31 cellular contexts compared by ENCODE assay signal in the genomic region with DNA sequence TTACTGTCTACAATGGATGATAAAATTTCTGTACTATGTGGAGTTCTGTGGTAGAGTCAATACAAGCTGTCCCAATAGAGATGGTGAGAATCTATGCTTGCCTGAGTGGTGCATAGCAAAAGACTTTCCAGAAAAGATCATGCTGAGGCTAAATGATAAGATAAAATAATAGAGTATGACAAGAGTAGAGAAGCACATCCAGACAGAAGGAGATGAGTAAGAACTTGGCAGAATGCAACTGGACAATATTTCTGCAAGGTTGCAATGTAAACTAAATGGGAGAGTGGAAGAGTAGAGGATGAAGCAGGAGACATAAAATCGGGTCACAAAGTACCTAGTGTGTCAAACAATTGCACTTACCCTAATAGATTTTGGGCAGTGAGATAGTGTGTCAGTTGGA.
"Had no signal": no experiment of that assay in that cellular context is flagged by ENCODE, and none has a peak within 500 bp of the region (broad histone marks: within the 10 kb centered on the region; RNA-seq: fewer than 3 reads in every experiment).

No MANE protein-coding gene starts in this region.

- H3K27me3 ChIP-seq: breast epithelium, MG63 had no signal

- DNase-seq: activated CD4-positive, alpha-beta memory T cell treated with anti-CD3 and anti-CD28 coated beads, Interleukin-2, amount 10 ng/mL, durations not matched to agents 7 days and 5 days; activated CD4-positive, alpha-beta T cell treated with anti-CD3 and anti-CD28 coated beads for 1 hour; activated CD4-positive, alpha-beta T cell treated with anti-CD3 and anti-CD28 coated beads for 48 hours; activated CD4-positive, CD25-positive, alpha-beta regulatory T cell; activated CD8-positive, alpha-beta memory T cell treated with anti-CD3 and anti-CD28 coated beads for 24 hours; activated CD8-positive, alpha-beta memory T cell treated with anti-CD3 and anti-CD28 coated beads, Interleukin-2, amount 10 ng/mL, durations not matched to agents 7 days and 5 days; activated CD8-positive, alpha-beta memory T cell treated with anti-CD3 and anti-CD28 coated beads, Interleukin-2, amount 50 U/mL, for 48 hours; activated effector memory CD4-positive, alpha-beta T cell treated with Interleukin-2 at 50 U/mL for 16 hours; activated naive CD4-positive, alpha-beta T cell treated with anti-CD3 and anti-CD28 coated beads, Interleukin-2, amount 10 ng/mL, durations not matched to agents 7 days and 5 days; activated naive CD8-positive, alpha-beta T cell treated with anti-CD3 and anti-CD28 coated beads, Interleukin-2, amount 50 U/mL, for 24 hours; activated T-cell treated with anti-CD3 and anti-CD28 coated beads, Interleukin-2, amount 50 U/mL, for 48 hours; amniotic stem cell; aorta; Kasumi-1; KG1; MG63; NCI-H1048; NCI-H1436 treated with DMSO at 0.1 percent for 48 hours; NCI-H1694 treated with DMSO at 0.1 percent for 48 hours; NCI-H2029; NCI-H510A treated with DMSO at 0.1 percent for 48 hours; NCI-H526 treated with DMSO at 0.1 percent for 48 hours; SHP77 treated with DMSO at 0.1 percent for 48 hours; SW 1271; T-helper 1 cell; T1000; WERI-Rb-1 had no signal

- H3K9me3 ChIP-seq: breast epithelium, MG63, SJSA1 had no signal

- ATAC-seq: activated CD8-positive, alpha-beta memory T cell treated with anti-CD3 and anti-CD28 coated beads, Interleukin-2, amount 10 ng/mL, durations not matched to agents 7 days and 5 days; activated naive CD8-positive, alpha-beta T cell treated with anti-CD3 and anti-CD28 coated beads, Interleukin-2, amount 50 U/mL, for 24 hours; Panc1 had no signal

- H3K4me1 Mint-ChIP-seq: activated CD4-positive, alpha-beta memory T cell treated with anti-CD3 and anti-CD28 coated beads, Interleukin-2, amount 10 ng/mL, durations not matched to agents 7 days and 5 days; activated CD8-positive, alpha-beta memory T cell treated with anti-CD3 and anti-CD28 coated beads, Interleukin-2, amount 10 ng/mL, durations not matched to agents 7 days and 5 days; activated naive CD4-positive, alpha-beta T cell treated with anti-CD3 and anti-CD28 coated beads, Interleukin-2, amount 10 ng/mL, durations not matched to agents 7 days and 5 days; activated naive CD8-positive, alpha-beta T cell treated with anti-CD3 and anti-CD28 coated beads, Interleukin-2, amount 50 U/mL, for 24 hours had no signal

- H3K36me3 ChIP-seq: breast epithelium, MG63, SJSA1, WERI-Rb-1 had no signal

- H3K4me1 ChIP-seq: breast epithelium had no signal

- H3K27ac ChIP-seq: breast epithelium, SJSA1, WERI-Rb-1 had no signal

- H3K27ac Mint-ChIP-seq: activated CD4-positive, alpha-beta memory T cell treated with anti-CD3 and anti-CD28 coated beads, Interleukin-2, amount 10 ng/mL, durations not matched to agents 7 days and 5 days; activated CD8-positive, alpha-beta memory T cell treated with anti-CD3 and anti-CD28 coated beads, Interleukin-2, amount 10 ng/mL, durations not matched to agents 7 days and 5 days; activated naive CD4-positive, alpha-beta T cell treated with anti-CD3 and anti-CD28 coated beads, Interleukin-2, amount 10 ng/mL, durations not matched to agents 7 days and 5 days; activated naive CD8-positive, alpha-beta T cell; activated naive CD8-positive, alpha-beta T cell treated with anti-CD3 and anti-CD28 coated beads, Interleukin-2, amount 50 U/mL, for 24 hours had no signal

- H3K4me3 ChIP-seq: breast epithelium, MG63, SJSA1 had no signal

- H3K4me3 Mint-ChIP-seq: activated CD4-positive, alpha-beta memory T cell treated with anti-CD3 and anti-CD28 coated beads, Interleukin-2, amount 10 ng/mL, durations not matched to agents 7 days and 5 days; activated CD8-positive, alpha-beta memory T cell treated with anti-CD3 and anti-CD28 coated beads, Interleukin-2, amount 10 ng/mL, durations not matched to agents 7 days and 5 days; activated naive CD4-positive, alpha-beta T cell treated with anti-CD3 and anti-CD28 coated beads, Interleukin-2, amount 10 ng/mL, durations not matched to agents 7 days and 5 days; activated naive CD8-positive, alpha-beta T cell; activated naive CD8-positive, alpha-beta T cell treated with anti-CD3 and anti-CD28 coated beads, Interleukin-2, amount 50 U/mL, for 24 hours had no signal

- H3K36me3 Mint-ChIP-seq: activated CD8-positive, alpha-beta memory T cell treated with anti-CD3 and anti-CD28 coated beads, Interleukin-2, amount 10 ng/mL, durations not matched to agents 7 days and 5 days; activated naive CD4-positive, alpha-beta T cell treated with anti-CD3 and anti-CD28 coated beads, Interleukin-2, amount 10 ng/mL, durations not matched to agents 7 days and 5 days; activated naive CD8-positive, alpha-beta T cell had no signal
